In genomic region chr21:14589855-14590563, GRCh38 we compare ENCODE assay signal across 10 cellular contexts. TPM values are rescaled to one million over a fixed set of nuclear protein-coding genes. Genes with fewer than 3 reads are reported as not detected.
DNase-seq lines count a peak whose midpoint lies in the region; ATAC-seq and TF ChIP-seq lines count a peak whose summit lies in the region.
"Had no signal": no experiment of that assay in that cellular context is flagged by ENCODE, and none has a peak within 500 bp of the region (broad histone marks: within the 10 kb centered on the region; RNA-seq: fewer than 3 reads in every experiment).

No MANE protein-coding gene starts in this region.

- H3K4me1 Mint-ChIP-seq in activated CD8-positive, alpha-beta T cell treated with anti-CD3 and anti-CD28 coated beads, Interleukin-2, amount 10 ng/mL, durations not matched to agents 7 days and 5 days (ENCODE audit: low read depth) = peaks cover 34% of the 10 kb centered on the region
- no peaks in the 10 kb centered on the region for H3K4me1 Mint-ChIP-seq in HFFc6 (ENCODE audit: low read depth)

- ATAC-seq in GM18498 (IDR thresholded peaks at IDR 0.05; ENCODE audit: unreplicated experiment) = peak; percentile 82
- ATAC-seq in GM19452 (IDR thresholded peaks at IDR 0.05; ENCODE audit: unreplicated experiment) = peak; percentile 85
- peak; percentile 80 for ATAC-seq in HG03095 (IDR thresholded peaks at IDR 0.05; ENCODE audit: unreplicated experiment)
- ATAC-seq in activated CD8-positive, alpha-beta T cell treated with anti-CD3 and anti-CD28 coated beads, Interleukin-2, amount 10 ng/mL, durations not matched to agents 7 days and 5 days = peak; percentile 76
- ATAC-seq: SK-N-SH treated with all-trans-retinoic acid at 6 μM for 48 hours had no signal

- peak overlapping the region; percentile 75 for H3K27ac Mint-ChIP-seq in activated CD8-positive, alpha-beta T cell treated with anti-CD3 and anti-CD28 coated beads, Interleukin-2, amount 10 ng/mL, durations not matched to agents 7 days and 5 days
- H3K27ac Mint-ChIP-seq in HFFc6 = no peak overlapping the region

- H3K4me3 ChIP-seq in tibial artery = no peak overlapping the region

- peaks cover 41% of the 10 kb centered on the region for H3K36me3 Mint-ChIP-seq in activated CD8-positive, alpha-beta T cell treated with anti-CD3 and anti-CD28 coated beads, Interleukin-2, amount 10 ng/mL, durations not matched to agents 7 days and 5 days (ENCODE audit: low read depth)
- no peaks in the 10 kb centered on the region for H3K36me3 Mint-ChIP-seq in HFFc6 (ENCODE audit: low read depth)

- peaks cover 21% of the 10 kb centered on the region for H3K9me3 Mint-ChIP-seq in activated CD8-positive, alpha-beta T cell treated with anti-CD3 and anti-CD28 coated beads, Interleukin-2, amount 10 ng/mL, durations not matched to agents 7 days and 5 days (ENCODE audit: insufficient read depth)
- peaks cover 13% of the 10 kb centered on the region for H3K9me3 Mint-ChIP-seq in HFFc6

- H3K4me1 ChIP-seq in tibial artery = no peaks in the 10 kb centered on the region

- no peak for DNase-seq in activated CD8-positive, alpha-beta T cell treated with anti-CD3 and anti-CD28 coated beads, Interleukin-2, amount 10 ng/mL, durations not matched to agents 7 days and 5 days
- DNase-seq in NCI-H146 treated with DMSO at 0.1 percent for 48 hours (lab: John Stamatoyannopoulos, UW; ENCODE audit: unreplicated experiment) (no peak), HFFc6 (no peak), tibial artery (no peak), DMS79 treated with DMSO at 0.1 percent for 48 hours (lab: John Stamatoyannopoulos, UW) (no peak)

- H3K27me3 Mint-ChIP-seq in activated CD8-positive, alpha-beta T cell treated with anti-CD3 and anti-CD28 coated beads, Interleukin-2, amount 10 ng/mL, durations not matched to agents 7 days and 5 days (ENCODE audit: low read depth) = no peaks in the 10 kb centered on the region
- no peaks in the 10 kb centered on the region for H3K27me3 Mint-ChIP-seq in HFFc6 (ENCODE audit: insufficient read depth)

- CTCF ChIA-PET in activated CD8-positive, alpha-beta T cell treated with anti-CD3 and anti-CD28 coated beads, Interleukin-2, amount 10 ng/mL, durations not matched to agents 7 days and 5 days (lab: Charles Lee) = interaction anchor here (2.1 kb wide), 1 partner anchor 40 kb away, joined by 6 read pairs; no protein-coding TSS in a partner anchor

- TF ChIP-seq CTCF in HFFc6 (IDR thresholded peaks at IDR 0.05) = no peak
- TF ChIP-seq CTCF in tibial artery (IDR thresholded peaks at IDR 0.05) = no peak

- no peaks in the 10 kb centered on the region for H3K36me3 ChIP-seq in tibial artery

- H3K4me3 Mint-ChIP-seq in activated CD8-positive, alpha-beta T cell treated with anti-CD3 and anti-CD28 coated beads, Interleukin-2, amount 10 ng/mL, durations not matched to agents 7 days and 5 days = peak overlapping the region; percentile 40
- H3K4me3 Mint-ChIP-seq in HFFc6 = no peak overlapping the region

- no peaks in the 10 kb centered on the region for H3K27me3 ChIP-seq in tibial artery

- POLR2A ChIA-PET in activated CD8-positive, alpha-beta T cell treated with anti-CD3 and anti-CD28 coated beads, Interleukin-2, amount 10 ng/mL, durations not matched to agents 7 days and 5 days (lab: Charles Lee) = interaction anchor here (1.0 kb wide), 1 partner anchor 108 kb away, joined by 4 read pairs; no protein-coding TSS in a partner anchor

- no peak overlapping the region for H3K27ac ChIP-seq in tibial artery

- intact Hi-C loops in tibial artery (cut with DNase I; ENCODE audit: low total_unique reads) = no loop called here

- H3K9me3 ChIP-seq in tibial artery = no peaks in the 10 kb centered on the region

RNA-seq across cellular contexts. Expression of gene SAMSN1, which starts 43.9 kb away (rescaled TPM):
- total RNA-seq in activated CD8-positive, alpha-beta T cell treated with anti-CD3 and anti-CD28 coated beads, Interleukin-2, amount 10 ng/mL, durations not matched to agents 7 days and 5 days = 100 to 1,000 TPM; 103 to 104 TPM
- total RNA-seq in HFFc6 (2021; fragmentation: NEBNext Ultra II Directional; extraction: Animal tissue kit (Norgen Biotek cat#: 25700)) = not detected
- total RNA-seq: osteocyte had no signal

Comparison
In these comparisons a context has a peak if more than half of its experiments do, and no peak if none do; other contexts are left out.
1. RNA of gene SAMSN1, which starts 43.9 kb away (total RNA-seq): 103 to 104 TPM in activated CD8-positive, alpha-beta T cell treated with anti-CD3 and anti-CD28 coated beads, Interleukin-2, amount 10 ng/mL, durations not matched to agents 7 days and 5 days; not detected in HFFc6; every median in the first group is over 10 times any median in the second.
2. Peak in every context shown above with its lines, with median percentiles within 50 percentile points of each other: ATAC-seq.